11 cellular contexts compared by ENCODE assay signal in genomic region chr12:779745-780734, GRCh38. TPM values are rescaled to one million over a fixed set of nuclear protein-coding genes. Genes with fewer than 3 reads are reported as not detected.
DNase-seq lines count a peak whose midpoint lies in the region; ATAC-seq and TF ChIP-seq lines count a peak whose summit lies in the region.
"Had no signal": no experiment of that assay in that cellular context is flagged by ENCODE, and none has a peak within 500 bp of the region (broad histone marks: within the 10 kb centered on the region; RNA-seq: fewer than 3 reads in every experiment).

No MANE protein-coding gene starts in this region.

- TF ChIP-seq CTCF in RWPE2 (IDR thresholded peaks at IDR 0.05; ENCODE audit: poor library complexity, severe bottlenecking) (no peak), testis (IDR thresholded peaks at IDR 0.05) (no peak)

- peaks cover 2% of the 10 kb centered on the region for H3K36me3 Mint-ChIP-seq in activated CD4-positive, alpha-beta T cell treated with anti-CD3 and anti-CD28 coated beads, Interleukin-2, amount 10 ng/mL, durations not matched to agents 7 days and 5 days (ENCODE audit: low read depth)

- intact Hi-C loops in testis (cut with DNase I; ENCODE audit: low total_unique reads): no loop called here

- H3K27me3 ChIP-seq in RWPE2 (ENCODE audit: insufficient read depth, poor library complexity, severe bottlenecking): no peaks in the 10 kb centered on the region
- H3K27me3 ChIP-seq in testis: no peaks in the 10 kb centered on the region
- H3K27me3 ChIP-seq: heart left ventricle, Peyer's patch had no signal

- 51 to 57% methylated on average over 4 of the region's 4 CpGs for WGBS in testis, 2 donors

- peak overlapping the region; percentile 64 for H3K4me3 Mint-ChIP-seq in activated CD4-positive, alpha-beta T cell treated with anti-CD3 and anti-CD28 coated beads, Interleukin-2, amount 10 ng/mL, durations not matched to agents 7 days and 5 days

- peaks cover 31% of the 10 kb centered on the region for H3K4me1 ChIP-seq in RWPE2 (ENCODE audit: insufficient read depth, poor library complexity, severe bottlenecking)
- peaks cover 21% of the 10 kb centered on the region for H3K4me1 ChIP-seq in testis

- ATAC-seq in RWPE2 (ENCODE audit: low read depth) (peak; percentile 64; the same call in 1 of the 3 replicates), GM19452 (IDR thresholded peaks at IDR 0.05; ENCODE audit: unreplicated experiment) (no peak)

- no peaks in the 10 kb centered on the region for H3K9me3 Mint-ChIP-seq in activated CD4-positive, alpha-beta T cell treated with anti-CD3 and anti-CD28 coated beads, Interleukin-2, amount 10 ng/mL, durations not matched to agents 7 days and 5 days

- CTCF ChIA-PET in activated CD4-positive, alpha-beta T cell treated with anti-CD3 and anti-CD28 coated beads, Interleukin-2, amount 10 ng/mL, durations not matched to agents 7 days and 5 days (lab: Charles Lee): interaction anchor here (0.6 to 2.1 kb wide), 3 partner anchors 13 to 204 kb away, joined by 3 to 5 read pairs (median 3); no protein-coding TSS in a partner anchor

- peaks cover 2% of the 10 kb centered on the region; the same call in 1 of the 2 replicates for H3K36me3 ChIP-seq in RWPE2 (ENCODE audit: low read depth)
- no peaks in the 10 kb centered on the region for H3K36me3 ChIP-seq in testis (ENCODE audit: low read depth, missing control alignments)
- H3K36me3 ChIP-seq: heart left ventricle, Peyer's patch had no signal

- H3K4me3 ChIP-seq in RWPE2 (ENCODE audit: severe bottlenecking): no peak overlapping the region
- H3K4me3 ChIP-seq in skin epidermis: no peak overlapping the region
- H3K4me3 ChIP-seq in testis: no peak overlapping the region

- H3K27ac ChIP-seq in RWPE2 (ENCODE audit: poor library complexity, severe bottlenecking) (peak overlapping the region; percentile 33), skin epidermis (peak overlapping the region in 11 of 21 experiments; percentile 4 to 70 (median 31)), testis (no peak overlapping the region)
- H3K27ac ChIP-seq: C4-2B, Peyer's patch had no signal

- H3K27me3 Mint-ChIP-seq in activated CD4-positive, alpha-beta T cell treated with anti-CD3 and anti-CD28 coated beads, Interleukin-2, amount 10 ng/mL, durations not matched to agents 7 days and 5 days: no peaks in the 10 kb centered on the region

- H3K27ac Mint-ChIP-seq in activated CD4-positive, alpha-beta T cell treated with anti-CD3 and anti-CD28 coated beads, Interleukin-2, amount 10 ng/mL, durations not matched to agents 7 days and 5 days: peak overlapping the region; percentile 80

- POLR2A ChIA-PET in activated CD4-positive, alpha-beta T cell treated with anti-CD3 and anti-CD28 coated beads, Interleukin-2, amount 10 ng/mL, durations not matched to agents 7 days and 5 days (lab: Charles Lee): no interaction called here

- peaks cover 59% of the 10 kb centered on the region for H3K4me1 Mint-ChIP-seq in activated CD4-positive, alpha-beta T cell treated with anti-CD3 and anti-CD28 coated beads, Interleukin-2, amount 10 ng/mL, durations not matched to agents 7 days and 5 days

- no peaks in the 10 kb centered on the region for H3K9me3 ChIP-seq in RWPE2 (ENCODE audit: severe bottlenecking)
- no peaks in the 10 kb centered on the region for H3K9me3 ChIP-seq in testis
- H3K9me3 ChIP-seq: heart left ventricle, Peyer's patch had no signal

- DNase-seq in activated CD4-positive, alpha-beta T cell treated with anti-CD3 and anti-CD28 coated beads, Interleukin-2, amount 10 ng/mL, durations not matched to agents 7 days and 5 days: no peak
- DNase-seq in activated CD4-positive, alpha-beta T cell treated with anti-CD3 and anti-CD28 coated beads for 1 hour: no peak
- DNase-seq in RWPE2 (ENCODE audit: low spot score) (no peak), fibroblast of gingiva (ENCODE audit: low read depth) (peak; percentile 20), testis (no peak), globus pallidus (ENCODE audit: low spot score) (no peak)
- DNase-seq: heart left ventricle, Peyer's patch had no signal

- TF ChIP-seq POLR2A in testis (IDR thresholded peaks at IDR 0.05): no peak

RNA-seq across cellular contexts. Expression of gene WNK1, which starts 27.7 kb away (rescaled TPM):
- total RNA-seq in activated CD4-positive, alpha-beta T cell treated with anti-CD3 and anti-CD28 coated beads, Interleukin-2, amount 10 ng/mL, durations not matched to agents 7 days and 5 days: 100 to 1,000 TPM; 162 to 170 TPM
- total RNA-seq in testis: 100 to 1,000 TPM; 259 to 276 TPM
- polyA plus RNA-seq in testis (ENCODE audit: insufficient read depth, low read depth, low replicate concordance): 152 TPM

Comparison
In these comparisons a context has a peak if more than half of its experiments do, and no peak if none do; other contexts are left out.
1. H3K27ac ChIP-seq: peak in RWPE2 (single experiment) and skin epidermis (11 of 21); none in testis (0 of 2).